In genomic region chr4:43983610-43984009, GRCh38 we compare ENCODE assay signal across 21 cellular contexts.
DNase-seq lines count a peak whose midpoint lies in the region; ATAC-seq, FAIRE-seq and TF ChIP-seq lines count a peak whose summit lies in the region.
"Had no signal": no experiment of that assay in that cellular context is flagged by ENCODE, and none has a peak within 500 bp of the region (broad histone marks: within the 10 kb centered on the region; RNA-seq: fewer than 3 reads in every experiment).

No MANE protein-coding gene starts in this region.

- H4K91ac ChIP-seq in H9 (ENCODE audit: insufficient read length, low read depth, low read length) (no peak overlapping the region), H1 (replicated peaks; ENCODE audit: insufficient read length, low read length) (no peak overlapping the region)

- H3T11ph ChIP-seq in H9 (ENCODE audit: low read length) = no peak overlapping the region

- no peak overlapping the region for H3K56ac ChIP-seq in H9 (ENCODE audit: insufficient read length, low read depth, low read length)
- no peak overlapping the region for H3K56ac ChIP-seq in H1 (replicated peaks; ENCODE audit: insufficient read length, low read depth, low read length)

- H2BK20ac ChIP-seq in H9 (ENCODE audit: low read depth, low read length, poor library complexity, severe bottlenecking) = no peak overlapping the region
- H2BK20ac ChIP-seq in H1 (ENCODE audit: low read length) = no peak overlapping the region

- H2BK15ac ChIP-seq in H9 (ENCODE audit: low read depth, low read length) (no peak overlapping the region), H1 (ENCODE audit: low read length) (no peak overlapping the region)

- TF ChIP-seq RAD21 in H1 (IDR thresholded peaks at IDR 0.05 in 1 of 2, conservative IDR thresholded peaks at IDR 0.05 in 1 of 2; ENCODE audit: low read depth in 2 of 2, low read length in 2 of 2) = no peak

- TF ChIP-seq POLR2A in H1 (IDR thresholded peaks at IDR 0.05; ENCODE audit: control extremely low read depth in 1 of 2, low read depth in 2 of 2, low read length in 2 of 2) = no peak

- H3K9me3 ChIP-seq in H9 (ENCODE audit: control insufficient read depth, low read depth, low read length) (no peaks in the 10 kb centered on the region), H1 (ENCODE audit: insufficient read depth in 2 of 2, low read depth in 1 of 2, low read length in 1 of 2) (no peaks in the 10 kb centered on the region)
- H3K9me3 ChIP-seq: A549, Caco-2 had no signal

- H3K79me2 ChIP-seq in H9 (ENCODE audit: insufficient read depth, low read length) = no peaks in the 10 kb centered on the region
- no peaks in the 10 kb centered on the region for H3K79me2 ChIP-seq in H1 (ENCODE audit: control insufficient read depth in 1 of 2, insufficient read depth in 2 of 2, low read length in 2 of 2)

- no peaks in the 10 kb centered on the region for H3K4me1 ChIP-seq in H9 (ENCODE audit: insufficient read depth, low read length)
- no peaks in the 10 kb centered on the region for H3K4me1 ChIP-seq in H1 (replicated peaks in 1 of 4; ENCODE audit: control insufficient read depth in 3 of 4, insufficient read depth in 4 of 4, low read length in 3 of 4)
- H3K4me1 ChIP-seq: A549, Caco-2 had no signal

- TF ChIP-seq EP300 in H1 (IDR thresholded peaks at IDR 0.05; ENCODE audit: borderline replicate concordance in 1 of 2, low read depth in 2 of 2, low read length in 2 of 2) = no peak

- H3K4me1 Mint-ChIP-seq in H9 = no peaks in the 10 kb centered on the region
- no peaks in the 10 kb centered on the region for H3K4me1 Mint-ChIP-seq in WTC11
- H3K4me1 Mint-ChIP-seq: B cell had no signal

- no peaks in the 10 kb centered on the region for H3K79me1 ChIP-seq in H9 (ENCODE audit: insufficient read depth, low read depth, low read length, poor library complexity, severe bottlenecking)
- no peaks in the 10 kb centered on the region for H3K79me1 ChIP-seq in H1 (ENCODE audit: low read depth, low read length)

- H3K4ac ChIP-seq in H9 (ENCODE audit: low read depth, low read length) = no peak overlapping the region
- H3K4ac ChIP-seq in H1 (replicated peaks; ENCODE audit: insufficient read length, low read depth, low read length) = no peak overlapping the region

- no peak for FAIRE-seq in H1 (lab: Jason Lieb, UNC)
- FAIRE-seq: A549, D721Med, G401.6, GM12891, GM19239 had no signal

- DNase-seq in H9 = no peak
- no peak for DNase-seq in WTC11 (ENCODE audit: low spot score)
- no peak for DNase-seq in H1 (ENCODE audit: low read depth in 1 of 2, low spot score in 2 of 2)
- DNase-seq in NCI-H1092 treated with DMSO at 0.1 percent for 48 hours (lab: John Stamatoyannopoulos, UW) = no peak
- DNase-seq in NCI-H1694 (lab: John Stamatoyannopoulos, UW) = no peak
- DNase-seq: AML-193; Caco-2; Calu3; CD4-positive, alpha-beta T cell; CD8-positive, alpha-beta T cell; DMS79 treated with DMSO at 0.1 percent for 48 hours; GF-D8 had no signal

- POLR2A ChIA-PET in WTC11 (lab: Charles Lee) = no interaction called here
- POLR2A ChIA-PET in H1 (lab: Charles Lee; ENCODE audit: partially characterized antibody) = no interaction called here

- H3K9ac ChIP-seq in H9 (ENCODE audit: extremely low read depth, insufficient read length, low read length) (no peak overlapping the region), H1 (replicated peaks in 1 of 4; ENCODE audit: extremely low read depth in 1 of 4, low read depth in 3 of 4, low read length in 3 of 4) (no peak overlapping the region)
- H3K9ac ChIP-seq: BLaER1 treated with 17β-estradiol and CSF1 and Interleukin-3, amounts not matched to agents 10 nM and 100 nM had no signal

- no peak overlapping the region for H3K18ac ChIP-seq in H9 (ENCODE audit: insufficient read length, low read depth, low read length)
- H3K18ac ChIP-seq in H1 (ENCODE audit: extremely low read depth, low read length) = no peak overlapping the region

- H3K23ac ChIP-seq in H9 (ENCODE audit: insufficient read length, low read depth, low read length) (no peak overlapping the region), H1 (ENCODE audit: insufficient read length) (no peak overlapping the region)

- H3K9me3 Mint-ChIP-seq in H9 (peaks cover 0 to 3% of the 10 kb centered on the region in 2 experiments; a peak in 2 of 5 replicates), WTC11 (peaks cover 11% of the 10 kb centered on the region; the same call in 1 of the 2 replicates)

- H3K27ac ChIP-seq in H9 (ENCODE audit: insufficient read length, low read depth, low read length) (no peak overlapping the region), H1 (ENCODE audit: low read depth, low read length) (no peak overlapping the region)
- H3K27ac ChIP-seq: 22Rv1; A549; BLaER1 treated with 17β-estradiol and CSF1 and Interleukin-3, amounts not matched to agents 10 nM and 100 nM; C4-2B had no signal

- no peak for TF ChIP-seq CTCF in H9 (conservative IDR thresholded peaks at IDR 0.05)
- TF ChIP-seq CTCF in WTC11 (IDR thresholded peaks at IDR 0.05) = no peak
- no peak for TF ChIP-seq CTCF in H1 (IDR thresholded peaks at IDR 0.05; ENCODE audit: control extremely low read depth in 1 of 3, insufficient read depth in 1 of 3, low read depth in 1 of 3, low read length in 3 of 3)

- H3K36me3 Mint-ChIP-seq in H9 (ENCODE audit: insufficient read depth in 1 of 3, low read depth in 3 of 3) = peaks cover 0 to 4% (median 0%) of the 10 kb centered on the region in 3 experiments; a peak in 1 of 7 replicates
- no peaks in the 10 kb centered on the region for H3K36me3 Mint-ChIP-seq in WTC11
- H3K36me3 Mint-ChIP-seq: CD8-positive, alpha-beta T cell had no signal

- H3K27me3 ChIP-seq in H9 (ENCODE audit: insufficient read depth, low read length) (no peaks in the 10 kb centered on the region), H1 (replicated peaks in 1 of 4; ENCODE audit: control insufficient read depth in 3 of 4, extremely low read depth in 1 of 4, insufficient read depth in 3 of 4, low read length in 3 of 4) (no peaks in the 10 kb centered on the region)
- H3K27me3 ChIP-seq: BLaER1 treated with 17β-estradiol and CSF1 and Interleukin-3, amounts not matched to agents 10 nM and 100 nM had no signal

- no peak overlapping the region for H3K4me3 Mint-ChIP-seq in H9
- no peak overlapping the region for H3K4me3 Mint-ChIP-seq in WTC11
- H3K4me3 Mint-ChIP-seq: B cell; CD4-positive, alpha-beta T cell; CD8-positive, alpha-beta T cell had no signal

- CTCF ChIA-PET in WTC11 (lab: Charles Lee) (no interaction called here), H1 (lab: Charles Lee; ENCODE audit: partially characterized antibody) (no interaction called here)

- H2AK5ac ChIP-seq in H9 (ENCODE audit: insufficient read length, low read length) = no peak overlapping the region
- H2AK5ac ChIP-seq in H1 (ENCODE audit: low read depth, low read length) = 0 out of 2 replicates have a peak overlapping the region, but pooled peaks have one; percentile 87

- no peaks in the 10 kb centered on the region for H4K20me1 ChIP-seq in H9 (ENCODE audit: control insufficient read depth, insufficient read depth, insufficient read length)
- no peaks in the 10 kb centered on the region for H4K20me1 ChIP-seq in H1 (replicated peaks in 1 of 2; ENCODE audit: control insufficient read depth in 1 of 2, insufficient read depth in 2 of 2, low read length in 2 of 2)
- H4K20me1 ChIP-seq: BLaER1 treated with 17β-estradiol and CSF1 and Interleukin-3, amounts not matched to agents 10 nM and 100 nM had no signal

- no peak overlapping the region for H3K4me3 ChIP-seq in H1 (ENCODE audit: extremely low read depth in 1 of 4, insufficient read depth in 2 of 4, low read depth in 3 of 4, low read length in 4 of 4)
- H3K4me3 ChIP-seq: A549; BLaER1 treated with 17β-estradiol and CSF1 and Interleukin-3, amounts not matched to agents 10 nM and 100 nM had no signal

- H4K5ac ChIP-seq in H9 (ENCODE audit: insufficient read length, low read depth, low read length) (peak overlapping the region; percentile 83), H1 (ENCODE audit: insufficient read length, low read depth, low read length) (no peak overlapping the region)

- H2BK120ac ChIP-seq in H9 (ENCODE audit: low read depth, low read length, poor library complexity, severe bottlenecking) = no peak overlapping the region
- no peak overlapping the region for H2BK120ac ChIP-seq in H1 (replicated peaks; ENCODE audit: low read depth, low read length)

- H3K27ac Mint-ChIP-seq in H9 (no peak overlapping the region), WTC11 (no peak overlapping the region)
- H3K27ac Mint-ChIP-seq: B cell; CD4-positive, alpha-beta T cell; CD8-positive, alpha-beta T cell had no signal

- ATAC-seq in WTC11 = no peak
- ATAC-seq: A549; CD8-positive, alpha-beta T cell had no signal

- H3K23me2 ChIP-seq in H9 (ENCODE audit: insufficient read length, low read depth, low read length, poor library complexity, severe bottlenecking) (no peaks in the 10 kb centered on the region), H1 (ENCODE audit: low read depth, low read length) (no peaks in the 10 kb centered on the region; the same call in 1 of the 2 replicates)

- H2BK5ac ChIP-seq in H9 (ENCODE audit: insufficient read length, low read length) (no peak overlapping the region), H1 (ENCODE audit: low read depth, low read length) (no peak overlapping the region)

- H3K4me2 ChIP-seq in H9 (ENCODE audit: insufficient read depth, insufficient read length, low read length) (no peak overlapping the region), H1 (ENCODE audit: insufficient read depth in 1 of 2, low read depth in 2 of 2, low read length in 2 of 2) (no peak overlapping the region)
- H3K4me2 ChIP-seq: A549; BLaER1 treated with 17β-estradiol and CSF1 and Interleukin-3, amounts not matched to agents 10 nM and 100 nM had no signal

- H3K27me3 Mint-ChIP-seq in H9 (ENCODE audit: low read depth) (no peaks in the 10 kb centered on the region), WTC11 (ENCODE audit: low read depth) (no peaks in the 10 kb centered on the region)
- H3K27me3 Mint-ChIP-seq: B cell; CD4-positive, alpha-beta T cell had no signal

- no CpG with 5 or more reads among the region's 1 CpG for WGBS in H9 (ENCODE audit: extremely low coverage, insufficient read length, low lambda C conversion rate)
- 40% methylated on average over 1 of the region's 1 CpG; no CpG with 5 or more reads in 1 of the 2 experiments for WGBS in H1 (ENCODE audit: extremely low coverage in 1 of 2, insufficient coverage in 1 of 2, insufficient read length in 1 of 2, insufficient replicate concordance in 2 of 2, low coverage in 1 of 2, low lambda C conversion rate in 2 of 2, missing lambda C conversion rate in 1 of 2), 2 experiments

- no peak overlapping the region for H3K14ac ChIP-seq in H9 (ENCODE audit: insufficient read depth, low read length)
- no peak overlapping the region for H3K14ac ChIP-seq in H1 (ENCODE audit: insufficient read length)

- H2AFZ ChIP-seq in H9 (ENCODE audit: low read length) (no peak overlapping the region), H1 (ENCODE audit: low read length) (no peak overlapping the region)

- H2BK12ac ChIP-seq in H9 (ENCODE audit: insufficient read length, low read depth, low read length) (no peak overlapping the region), H1 (ENCODE audit: low read depth, low read length) (no peak overlapping the region)

- no peaks in the 10 kb centered on the region for H3K36me3 ChIP-seq in H1 (ENCODE audit: control insufficient read depth in 2 of 4, insufficient read depth in 4 of 4, low read length in 3 of 4)
- H3K36me3 ChIP-seq: BLaER1 treated with 17β-estradiol and CSF1 and Interleukin-3, amounts not matched to agents 10 nM and 100 nM had no signal

- no peak overlapping the region for H4K8ac ChIP-seq in H9 (replicated peaks; ENCODE audit: insufficient read length, low read depth, low read length)
- H4K8ac ChIP-seq in H1 (ENCODE audit: extremely low read depth, insufficient read depth, low read length) = no peak overlapping the region
